Comparison of ENCODE assay signal across 8 cellular contexts in the genomic region with DNA sequence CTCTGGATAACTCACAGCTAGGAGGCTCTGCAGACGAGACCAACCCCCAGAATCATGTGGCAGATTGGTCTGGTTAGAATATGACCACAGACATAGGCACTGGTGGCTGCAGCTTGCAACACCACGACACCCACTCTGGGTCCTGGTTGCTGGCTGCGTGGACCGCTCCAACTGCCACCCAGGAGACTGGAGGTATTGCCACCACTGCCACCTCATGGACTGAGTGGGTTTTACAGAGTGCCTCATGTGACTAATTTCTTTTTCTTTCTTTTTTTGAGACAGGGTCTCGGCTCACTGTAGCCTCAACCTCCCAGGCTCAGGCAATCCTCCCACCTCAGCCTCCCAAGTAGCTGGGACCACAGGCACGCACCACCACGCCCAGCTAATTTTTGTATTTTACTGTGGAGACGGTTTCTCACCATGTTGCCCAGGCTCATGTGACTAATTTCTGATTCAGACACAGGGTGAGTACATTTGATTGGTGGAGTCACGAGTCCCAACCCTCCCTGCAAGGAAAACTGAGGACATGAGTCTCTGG. TPM values are rescaled to one million over a fixed set of nuclear protein-coding genes. Genes with fewer than 3 reads are reported as not detected.
A peak's percentile ranks its signal among the peaks of the same experiment; 100 is the strongest.
DNase-seq lines count a peak whose midpoint lies in the region; ATAC-seq and TF ChIP-seq lines count a peak whose summit lies in the region.

No MANE protein-coding gene starts in this region.

- no peaks in the 10 kb centered on the region for H3K27me3 Mint-ChIP-seq in activated T-cell treated with anti-CD3 and anti-CD28 coated beads, Interleukin-2, amount 50 U/mL, for 24 hours

- H3K4me1 Mint-ChIP-seq in activated T-cell treated with anti-CD3 and anti-CD28 coated beads, Interleukin-2, amount 50 U/mL, for 24 hours (ENCODE audit: low read depth), result peaks cover 32% of the 10 kb centered on the region

- 38% methylated on average over 9 of the region's 9 CpGs for WGBS in suprapubic skin

- TF ChIP-seq EP300 in neural cell (conservative IDR thresholded peaks at IDR 0.05; ENCODE audit: poor library complexity, severe bottlenecking) (no peak), suprapubic skin (IDR thresholded peaks at IDR 0.05) (no peak)

- in situ Hi-C loops in Panc1 (cut with HindIII; ENCODE audit: low pct_unique_long_range_greater_than_20kb, low sequenced_read_pairs), result no loop called here

- TF ChIP-seq CTCF in Panc1 (IDR thresholded peaks at IDR 0.05) (peak; percentile 83), fibroblast of lung (conservative IDR thresholded peaks at IDR 0.05 in 1 of 2, IDR thresholded peaks at IDR 0.05 in 1 of 2; ENCODE audit: low read depth in 1 of 2, low read length in 2 of 2) (peak; percentile 32 to 53), neural cell (IDR thresholded peaks at IDR 0.05; ENCODE audit: poor library complexity, severe bottlenecking) (peak; percentile 12), suprapubic skin (IDR thresholded peaks at IDR 0.05) (peak; percentile 53 to 61)

- intact Hi-C loops in Panc1 (cut with micrococcal nuclease; ENCODE audit: unreplicated experiment), result loop anchor here (1.0 kb wide), 1 partner anchor 91 kb away; no protein-coding TSS in a partner anchor

- no TSS peak for BruUV-seq in Panc1 (replicated peaks; lab: Mats Ljungman, UMichigan)

- H3K27me3 ChIP-seq in Panc1 (ENCODE audit: control insufficient read depth, insufficient read depth, low read length) (no peaks in the 10 kb centered on the region), fibroblast of lung (ENCODE audit: control insufficient read depth, insufficient read depth, low read length) (no peaks in the 10 kb centered on the region), neural cell (ENCODE audit: insufficient read depth, low read depth, low read length) (no peaks in the 10 kb centered on the region), suprapubic skin (no peaks in the 10 kb centered on the region)

- POLR2A ChIA-PET in Panc1 (lab: Charles Lee), result interaction anchor here (0.7 kb wide), 1 partner anchor 11 kb away, joined by 5 read pairs; no protein-coding TSS in a partner anchor

- H3K27ac Mint-ChIP-seq in activated T-cell treated with anti-CD3 and anti-CD28 coated beads, Interleukin-2, amount 50 U/mL, for 24 hours, result peak overlapping the region; percentile 63

- H3K4me1 ChIP-seq in Panc1 (ENCODE audit: control insufficient read depth, insufficient read depth, low read length) (peaks cover 23% of the 10 kb centered on the region), fibroblast of lung (ENCODE audit: control insufficient read depth, extremely low read depth, insufficient read depth, low read length) (peaks cover 17% of the 10 kb centered on the region), suprapubic skin (peaks cover 29% of the 10 kb centered on the region)

- H3K4me2 ChIP-seq in fibroblast of lung (ENCODE audit: extremely low read depth, insufficient read depth, low read length), result no peak overlapping the region
- H3K4me2 ChIP-seq in neural cell (ENCODE audit: low read length), result no peak overlapping the region

- H4K20me1 ChIP-seq in fibroblast of lung (ENCODE audit: control insufficient read depth, extremely low read depth, insufficient read depth, low read length) (no peaks in the 10 kb centered on the region), neural cell (ENCODE audit: insufficient read depth) (no peaks in the 10 kb centered on the region)

- H3K36me3 Mint-ChIP-seq in activated T-cell treated with anti-CD3 and anti-CD28 coated beads, Interleukin-2, amount 50 U/mL, for 24 hours (ENCODE audit: low read depth), result no peaks in the 10 kb centered on the region

- CTCF ChIA-PET in Panc1 (lab: Charles Lee), result interaction anchor here (0.6 to 1.7 kb wide), 3 partner anchors 20 to 311 kb away, joined by 3 to 7 read pairs (median 3); no protein-coding TSS in a partner anchor

- no peaks in the 10 kb centered on the region for H3K9me3 ChIP-seq in Panc1 (ENCODE audit: control insufficient read depth, insufficient read depth, low read depth, low read length)
- H3K9me3 ChIP-seq in fibroblast of lung (ENCODE audit: control insufficient read depth, insufficient read depth, low read depth, low read length), result no peaks in the 10 kb centered on the region
- H3K9me3 ChIP-seq in neural cell (ENCODE audit: low read length), result no peaks in the 10 kb centered on the region
- no peaks in the 10 kb centered on the region for H3K9me3 ChIP-seq in suprapubic skin

- peak overlapping the region; percentile 12 to 38; a peak in 3 of 4 replicates for H3K4me3 ChIP-seq in Panc1 (ENCODE audit: low read depth in 2 of 2, low read length in 2 of 2)
- H3K4me3 ChIP-seq in fibroblast of lung (replicated peaks in 1 of 4; ENCODE audit: control extremely low read depth in 1 of 4, insufficient read depth in 1 of 4, low read depth in 3 of 4, low read length in 4 of 4), result no peak overlapping the region
- no peak overlapping the region for H3K4me3 ChIP-seq in neural cell (ENCODE audit: low read length)
- H3K4me3 ChIP-seq in suprapubic skin, result peak overlapping the region; percentile 8

- no peaks in the 10 kb centered on the region for H3K9me2 ChIP-seq in neural cell (ENCODE audit: insufficient read depth, low read length)

- H3K9ac ChIP-seq in fibroblast of lung (ENCODE audit: insufficient read depth, low read length), result no peak overlapping the region
- H3K9ac ChIP-seq in neural cell (ENCODE audit: low read length), result no peak overlapping the region

- peak overlapping the region; percentile 16 for H2AFZ ChIP-seq in fibroblast of lung (ENCODE audit: low read length)
- H2AFZ ChIP-seq in neural cell (ENCODE audit: low read depth, low read length), result no peak overlapping the region

- DNase-seq in GDM1 (lab: John Stamatoyannopoulos, UW), result peak; percentile 72
- DNase-seq in Panc1 (ENCODE audit: low read depth, low spot score), result peak; percentile 48
- peak; percentile 67 for DNase-seq in activated T-cell treated with anti-CD3 and anti-CD28 coated beads, Interleukin-2, amount 50 U/mL, for 24 hours
- peak; percentile 48 to 58 for DNase-seq in fibroblast of lung (ENCODE audit: low read depth in 2 of 2)
- DNase-seq in suprapubic skin (ENCODE audit: low spot score in 2 of 2), result peak in 1 of 2 donors; percentile 85

- H3K27ac ChIP-seq in Panc1 (ENCODE audit: low read length) (peak overlapping the region; percentile 75), fibroblast of lung (ENCODE audit: insufficient read depth, low read length) (peak overlapping the region; percentile 29), neural cell (ENCODE audit: low read length) (no peak overlapping the region), suprapubic skin (no peak overlapping the region)

- ATAC-seq in HG03095 (IDR thresholded peaks at IDR 0.05; ENCODE audit: unreplicated experiment) (peak; percentile 45), Panc1 (peak; percentile 86), GM19328 (IDR thresholded peaks at IDR 0.05; ENCODE audit: unreplicated experiment) (no peak)

- H3K9me3 Mint-ChIP-seq in activated T-cell treated with anti-CD3 and anti-CD28 coated beads, Interleukin-2, amount 50 U/mL, for 24 hours, result no peaks in the 10 kb centered on the region

- TF ChIP-seq POLR2A in suprapubic skin (IDR thresholded peaks at IDR 0.05), result no peak

- H3K79me2 ChIP-seq in fibroblast of lung (ENCODE audit: control insufficient read depth, insufficient read depth, low read length) (no peaks in the 10 kb centered on the region), neural cell (replicated peaks; ENCODE audit: insufficient read depth, low read length) (no peaks in the 10 kb centered on the region)

- TF ChIP-seq RAD21 in neural cell (conservative IDR thresholded peaks at IDR 0.05), result no peak

- no peaks in the 10 kb centered on the region for H3F3A ChIP-seq in neural cell (ENCODE audit: insufficient read depth, low read length, poor library complexity, severe bottlenecking)

- no peaks in the 10 kb centered on the region for H3K36me3 ChIP-seq in Panc1 (ENCODE audit: control insufficient read depth, insufficient read depth, low read length)
- H3K36me3 ChIP-seq in fibroblast of lung (ENCODE audit: control insufficient read depth, insufficient read depth, low read length), result no peaks in the 10 kb centered on the region
- no peaks in the 10 kb centered on the region for H3K36me3 ChIP-seq in neural cell (ENCODE audit: insufficient read depth, low read length)
- no peaks in the 10 kb centered on the region for H3K36me3 ChIP-seq in suprapubic skin

- peak overlapping the region; percentile 40 for H3K4me3 Mint-ChIP-seq in activated T-cell treated with anti-CD3 and anti-CD28 coated beads, Interleukin-2, amount 50 U/mL, for 24 hours

TF ChIP-seq in neural cell, 6 proteins besides CTCF, POLR2A, EP300 and RAD21 (continues in another document):
- TF ChIP-seq POLR2AphosphoS5 (IDR thresholded peaks at IDR 0.05) (no peak), EZH2 (IDR thresholded peaks at IDR 0.05; ENCODE audit: borderline replicate concordance, insufficient read depth, low read length, poor library complexity, severe bottlenecking) (no peak), SMC3 (conservative IDR thresholded peaks at IDR 0.05; ENCODE audit: poor library complexity) (no peak), TAF1 (IDR thresholded peaks at IDR 0.05; ENCODE audit: low read depth) (no peak)

RNA-seq across cellular contexts. Expression of gene NT5DC4, which starts 29.9 kb away (rescaled TPM):
- total RNA-seq in Panc1 (2021; ENCODE audit: unreplicated experiment) (not detected), fibroblast of lung (not detected in 2 replicates), suprapubic skin (1 to 10 TPM in 1 of 4 donors, not detected in 3; 4.2 TPM)
- polyA plus RNA-seq in Panc1 (2012; ENCODE audit: insufficient read length), result not detected
- polyA plus RNA-seq in fibroblast of lung (not detected in 2 replicates), neural cell (not detected in 2 replicates)
- polyA plus RNA-seq in fibroblast of lung (2012), result not detected in 2 replicates
- polyA minus RNA-seq in fibroblast of lung (ENCODE audit: low replicate concordance) (not detected in 2 replicates), neural cell (not detected in 2 replicates)

RNA-seq across cellular contexts. Expression of gene SLC20A1, which starts 45.2 kb away (rescaled TPM):
- total RNA-seq in Panc1 (2021; ENCODE audit: unreplicated experiment) (72.0 TPM), fibroblast of lung (36.7 and 61.3 TPM in 2 replicates), suprapubic skin (10 to 100 TPM; 19.2 to 50.6 (median 34.5) TPM)
- 22.8 TPM for polyA plus RNA-seq in Panc1 (2012; ENCODE audit: insufficient read length)
- polyA plus RNA-seq in fibroblast of lung (77.3 and 154 TPM in 2 replicates), neural cell (61.4 and 66.3 TPM in 2 replicates)
- polyA plus RNA-seq in fibroblast of lung (2012), result 47.5 and 107 TPM in 2 replicates
- polyA minus RNA-seq in fibroblast of lung (ENCODE audit: low replicate concordance) (33.9 and 98.6 TPM in 2 replicates), neural cell (53.1 and 68.2 TPM in 2 replicates)

Comparison
In these comparisons a context has a peak if more than half of its experiments do, and no peak if none do; other contexts are left out.
1. H3K27ac ChIP-seq: peak in Panc1 (single experiment) and fibroblast of lung (single experiment); none in neural cell (single experiment) and suprapubic skin (single experiment).
2. H3K4me3 ChIP-seq: peak in Panc1 (2 of 2) and suprapubic skin (single experiment); none in fibroblast of lung (0 of 4) and neural cell (single experiment).
3. CTCF ChIP-seq: peak in every context shown above with its lines; median percentile 83 in Panc1; 57 in suprapubic skin; 42 in fibroblast of lung; 12 in neural cell.